Comparison of ENCODE assay signal across 1 cellular context in the genomic region with DNA sequence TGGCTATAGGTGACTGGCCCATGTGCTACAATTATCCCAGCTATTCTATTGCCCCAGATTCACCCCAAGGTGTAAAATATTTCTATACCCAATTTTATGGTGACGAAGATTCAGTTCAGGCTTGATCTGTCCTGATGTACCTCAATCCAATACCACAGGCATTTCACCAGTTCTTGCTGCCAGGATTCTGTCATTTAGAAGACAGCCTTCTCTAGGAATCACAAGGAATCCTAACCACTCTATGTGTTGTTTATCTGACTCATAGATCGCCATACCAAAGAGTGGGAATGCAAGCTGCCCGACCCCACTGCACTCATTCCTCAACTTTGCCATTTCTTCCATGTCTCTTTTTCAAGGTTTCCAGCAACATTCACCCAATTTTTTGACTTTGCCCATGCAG.
TF ChIP-seq lines count a peak whose summit lies in the region.

No MANE protein-coding gene starts in this region.

TF ChIP-seq in SK-N-SH, 30 proteins besides CTCF, POLR2A, EP300 and RAD21 (continued from another document):
- TF ChIP-seq REST (IDR thresholded peaks at IDR 0.05; ENCODE audit: low read depth, low read length): no peak
- TF ChIP-seq ELF1 (IDR thresholded peaks at IDR 0.05): no peak
- TF ChIP-seq NFIC (IDR thresholded peaks at IDR 0.05; ENCODE audit: borderline replicate concordance): peak; percentile 51; the same call in 1 of the 2 replicates
- TF ChIP-seq USF1 (IDR thresholded peaks at IDR 0.05; ENCODE audit: borderline replicate concordance, low read depth): no peak
- no peak for TF ChIP-seq SMC3 (IDR thresholded peaks at IDR 0.05; ENCODE audit: low read depth, low read length)
- TF ChIP-seq, protein P1, sequence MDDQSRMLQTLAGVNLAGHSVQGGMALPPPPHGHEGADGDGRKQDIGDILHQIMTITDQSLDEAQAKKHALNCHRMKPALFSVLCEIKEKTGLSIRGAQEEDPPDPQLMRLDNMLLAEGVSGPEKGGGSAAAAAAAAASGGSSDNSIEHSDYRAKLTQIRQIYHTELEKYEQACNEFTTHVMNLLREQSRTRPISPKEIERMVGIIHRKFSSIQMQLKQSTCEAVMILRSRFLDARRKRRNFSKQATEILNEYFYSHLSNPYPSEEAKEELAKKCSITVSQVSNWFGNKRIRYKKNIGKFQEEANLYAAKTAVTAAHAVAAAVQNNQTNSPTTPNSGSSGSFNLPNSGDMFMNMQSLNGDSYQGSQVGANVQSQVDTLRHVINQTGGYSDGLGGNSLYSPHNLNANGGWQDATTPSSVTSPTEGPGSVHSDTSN (IDR thresholded peaks at IDR 0.05): peak; percentile 60
- TF ChIP-seq JUND (IDR thresholded peaks at IDR 0.05): peak; percentile 33; the same call in 1 of the 2 replicates
- no peak for TF ChIP-seq TAF1 (IDR thresholded peaks at IDR 0.05; ENCODE audit: borderline replicate concordance, low read depth, low read length)
- no peak for TF ChIP-seq YY1 (IDR thresholded peaks at IDR 0.05; ENCODE audit: low read depth)
- TF ChIP-seq RXRA (IDR thresholded peaks at IDR 0.05; ENCODE audit: borderline replicate concordance, low read depth): no peak
- no peak for TF ChIP-seq NRF1 (IDR thresholded peaks at IDR 0.05; ENCODE audit: low read depth, low read length)
- no peak for TF ChIP-seq SIN3A (IDR thresholded peaks at IDR 0.05; ENCODE audit: borderline replicate concordance, low read depth, low read length)
- TF ChIP-seq, protein P2, sequence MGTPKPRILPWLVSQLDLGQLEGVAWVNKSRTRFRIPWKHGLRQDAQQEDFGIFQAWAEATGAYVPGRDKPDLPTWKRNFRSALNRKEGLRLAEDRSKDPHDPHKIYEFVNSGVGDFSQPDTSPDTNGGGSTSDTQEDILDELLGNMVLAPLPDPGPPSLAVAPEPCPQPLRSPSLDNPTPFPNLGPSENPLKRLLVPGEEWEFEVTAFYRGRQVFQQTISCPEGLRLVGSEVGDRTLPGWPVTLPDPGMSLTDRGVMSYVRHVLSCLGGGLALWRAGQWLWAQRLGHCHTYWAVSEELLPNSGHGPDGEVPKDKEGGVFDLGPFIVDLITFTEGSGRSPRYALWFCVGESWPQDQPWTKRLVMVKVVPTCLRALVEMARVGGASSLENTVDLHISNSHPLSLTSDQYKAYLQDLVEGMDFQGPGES (IDR thresholded peaks at IDR 0.05; ENCODE audit: low read depth, low read length): no peak
- TF ChIP-seq TEAD4 (IDR thresholded peaks at IDR 0.05; ENCODE audit: borderline replicate concordance, insufficient read depth): no peak
- TF ChIP-seq MAX (IDR thresholded peaks at IDR 0.05; ENCODE audit: low read depth): no peak
- peak; percentile 7; the same call in 1 of the 2 replicates for TF ChIP-seq FOSL2 (IDR thresholded peaks at IDR 0.05; ENCODE audit: borderline replicate concordance, low read depth)
- no peak for TF ChIP-seq MXI1 (IDR thresholded peaks at IDR 0.05; ENCODE audit: low read depth, low read length)
- TF ChIP-seq GABPA (IDR thresholded peaks at IDR 0.05; ENCODE audit: low read depth): no peak
- no peak for TF ChIP-seq RFX5 (IDR thresholded peaks at IDR 0.05; ENCODE audit: low read length)
- TF ChIP-seq EZH2phosphoT487 (IDR thresholded peaks at IDR 0.05; ENCODE audit: borderline replicate concordance, low read depth): no peak
- no peak for TF ChIP-seq POLR2AphosphoS5 (IDR thresholded peaks at IDR 0.05; ENCODE audit: low read depth, low read length)
- no peak for TF ChIP-seq RCOR1 (IDR thresholded peaks at IDR 0.05; ENCODE audit: low read length)
